2 cellular contexts compared by ENCODE assay signal in genomic region chr12:111149299-111149698, GRCh38.
TF ChIP-seq lines count a peak whose summit lies in the region.

No MANE protein-coding gene starts in this region.

TF ChIP-seq in GM23338, 12 proteins besides CTCF, POLR2A, EP300 and RAD21:
- no peak for TF ChIP-seq STAT1 (IDR thresholded peaks at IDR 0.05; ENCODE audit: unreplicated experiment)
- no peak for TF ChIP-seq NANOG (IDR thresholded peaks at IDR 0.05; ENCODE audit: borderline replicate concordance)
- no peak for TF ChIP-seq JUNB (IDR thresholded peaks at IDR 0.05; ENCODE audit: unreplicated experiment)
- no peak for TF ChIP-seq ZNF114 (CRISPR knock-in tag; IDR thresholded peaks at IDR 0.05)
- TF ChIP-seq EZH2 (IDR thresholded peaks at IDR 0.05; ENCODE audit: low read depth, unreplicated experiment) = no peak
- TF ChIP-seq EZH2phosphoT487 (IDR thresholded peaks at IDR 0.05; ENCODE audit: unreplicated experiment) = no peak
- TF ChIP-seq CREB1 (CRISPR knock-in tag; IDR thresholded peaks at IDR 0.05; ENCODE audit: low read depth) = no peak
- TF ChIP-seq POLR2AphosphoS5 (IDR thresholded peaks at IDR 0.05; ENCODE audit: low read depth) = no peak
- no peak for TF ChIP-seq REST (IDR thresholded peaks at IDR 0.05; ENCODE audit: unreplicated experiment)

TF ChIP-seq in H1, 55 proteins besides CTCF, POLR2A, EP300 and RAD21:
- TF ChIP-seq POLR2AphosphoS5 (IDR thresholded peaks at IDR 0.05; ENCODE audit: low read depth, low read length) = no peak
- no peak for TF ChIP-seq TAF1 (IDR thresholded peaks at IDR 0.05; ENCODE audit: low read depth, low read length)
- no peak for TF ChIP-seq HDAC6 (IDR thresholded peaks at IDR 0.05; ENCODE audit: low read depth, low read length)
- no peak for TF ChIP-seq ZNF274 (IDR thresholded peaks at IDR 0.05; ENCODE audit: borderline replicate concordance, extremely low read depth, low read length)
- TF ChIP-seq CHD1 (IDR thresholded peaks at IDR 0.05; ENCODE audit: low read depth, low read length) = no peak
- no peak for TF ChIP-seq CHD2 (IDR thresholded peaks at IDR 0.05; ENCODE audit: low read length)
- TF ChIP-seq TCF12 (IDR thresholded peaks at IDR 0.05; ENCODE audit: low read depth, low read length) = no peak
- no peak for TF ChIP-seq CREB1 (IDR thresholded peaks at IDR 0.05)
- TF ChIP-seq BCL11A (IDR thresholded peaks at IDR 0.05; ENCODE audit: low read depth in 2 of 2, low read length in 2 of 2) = no peak
- TF ChIP-seq SP2 (IDR thresholded peaks at IDR 0.05; ENCODE audit: low read length) = no peak
- no peak for TF ChIP-seq KDM4A (IDR thresholded peaks at IDR 0.05; ENCODE audit: low read depth, low read length, severe bottlenecking)
TF ChIP-seq in H1: peak in this region for 0.
